ENCODE assay signal across 34 cellular contexts in genomic region chr3:170967126-170967525, GRCh38. TPM values are rescaled to one million over a fixed set of nuclear protein-coding genes. Genes with fewer than 3 reads are reported as not detected.
"Had no signal": no experiment of that assay in that cellular context is flagged by ENCODE, and none has a peak within 500 bp of the region (broad histone marks: within the 10 kb centered on the region; RNA-seq: fewer than 3 reads in every experiment).

No MANE protein-coding gene starts in this region.

- H3K36me3 Mint-ChIP-seq: naive thymus-derived CD4-positive, alpha-beta T cell; natural killer cell; stimulated activated effector memory CD8-positive, alpha-beta T cell treated with anti-CD3 and anti-CD28 coated beads, Interleukin-12 subunit alpha, Interleukin-12 subunit beta, amount 100 ng/mL, for 72 hours; stimulated activated naive B cell treated with anti-CD40 and anti-IgM and Interleukin-4, amounts not matched to agents 10 μg/mL and 1 μg/mL and 100 μg/mL, for 72 hours had no signal

- H3K4me3 ChIP-seq: pancreas, prostate gland, right atrium auricular region, skin epidermis, stomach, thoracic aorta, thyroid gland, tibial nerve, upper lobe of left lung, vagina had no signal

- H3K27ac ChIP-seq: neutrophil, pancreas, prostate gland, right atrium auricular region, skin epidermis, stomach, thoracic aorta, thyroid gland, tibial nerve, upper lobe of left lung, vagina had no signal

- H3K36me3 ChIP-seq: neutrophil, pancreas, prostate gland, right atrium auricular region, stomach, thoracic aorta, thyroid gland, tibial nerve, upper lobe of left lung, vagina had no signal

- H3K9me3 ChIP-seq: neutrophil, pancreas, prostate gland, right atrium auricular region, stomach, thoracic aorta, thyroid gland, upper lobe of left lung, vagina had no signal

- H3K4me1 Mint-ChIP-seq: naive thymus-derived CD4-positive, alpha-beta T cell; nephron; stimulated activated effector memory CD8-positive, alpha-beta T cell treated with anti-CD3 and anti-CD28 coated beads, Interleukin-12 subunit alpha, Interleukin-12 subunit beta, amount 100 ng/mL, for 72 hours; stimulated activated naive B cell treated with anti-CD40 and anti-IgM and Interleukin-4, amounts not matched to agents 10 μg/mL and 1 μg/mL and 100 μg/mL, for 72 hours had no signal

- H3K4me1 ChIP-seq: pancreas, prostate gland, right atrium auricular region, stomach, thyroid gland, tibial nerve, upper lobe of left lung, vagina had no signal

- DNase-seq: naive thymus-derived CD4-positive, alpha-beta T cell; natural killer cell; nucleus accumbens; pancreas; retina; stimulated activated CD4-positive, alpha-beta T cell treated with anti-CD3 and anti-CD28 coated beads, Interleukin-15, amount 100 ng/mL, for 24 hours; stimulated activated CD4-positive, alpha-beta T cell treated with anti-CD3 and anti-CD28 coated beads, Interleukin-2, amount 100 ng/mL, for 24 hours; stimulated activated CD4-positive, alpha-beta T cell treated with anti-CD3 and anti-CD28 coated beads, Interleukin-2, amount 100 ng/mL, for 48 hours; stimulated activated CD4-positive, alpha-beta T cell treated with anti-CD3 and anti-CD28 coated beads, Interleukin-4, amount 100 ng/mL, for 24 hours; stimulated activated naive B cell treated with anti-CD40 and anti-IgM and Interleukin-4, amounts not matched to agents 10 μg/mL and 1 μg/mL and 100 μg/mL, for 72 hours; stimulated activated naive CD4-positive, alpha-beta T cell treated with Interleukin-2 at 50 U/mL for 16 hours; stomach; thyroid gland; trophoblast cell; upper lobe of left lung had no signal

- H3K4me3 Mint-ChIP-seq: naive thymus-derived CD4-positive, alpha-beta T cell; natural killer cell; nephron; stimulated activated effector memory CD8-positive, alpha-beta T cell treated with anti-CD3 and anti-CD28 coated beads, Interleukin-12 subunit alpha, Interleukin-12 subunit beta, amount 100 ng/mL, for 72 hours; stimulated activated naive B cell treated with anti-CD40 and anti-IgM and Interleukin-4, amounts not matched to agents 10 μg/mL and 1 μg/mL and 100 μg/mL, for 72 hours; stimulated activated naive CD8-positive, alpha-beta T cell treated with anti-CD3 and anti-CD28 coated beads, Interleukin-15, Interleukin-2, amounts not matched to agents 100 ng/mL and 50 ng/mL, for 24 hours had no signal

- H3K27ac Mint-ChIP-seq: naive thymus-derived CD4-positive, alpha-beta T cell; natural killer cell; nephron; stimulated activated effector memory CD8-positive, alpha-beta T cell treated with anti-CD3 and anti-CD28 coated beads, Interleukin-12 subunit alpha, Interleukin-12 subunit beta, amount 100 ng/mL, for 72 hours; stimulated activated naive B cell treated with anti-CD40 and anti-IgM and Interleukin-4, amounts not matched to agents 10 μg/mL and 1 μg/mL and 100 μg/mL, for 72 hours; stimulated activated naive CD8-positive, alpha-beta T cell treated with anti-CD3 and anti-CD28 coated beads, Interleukin-15, Interleukin-2, amounts not matched to agents 100 ng/mL and 50 ng/mL, for 24 hours had no signal

- H3K9me3 Mint-ChIP-seq: natural killer cell; stimulated activated effector memory CD8-positive, alpha-beta T cell treated with anti-CD3 and anti-CD28 coated beads, Interleukin-12 subunit alpha, Interleukin-12 subunit beta, amount 100 ng/mL, for 72 hours; stimulated activated naive CD8-positive, alpha-beta T cell treated with anti-CD3 and anti-CD28 coated beads, Interleukin-15, Interleukin-2, amounts not matched to agents 100 ng/mL and 50 ng/mL, for 24 hours had no signal

- ATAC-seq: naive thymus-derived CD4-positive, alpha-beta T cell; natural killer cell; sciatic nerve; stimulated activated effector memory CD8-positive, alpha-beta T cell treated with anti-CD3 and anti-CD28 coated beads, Interleukin-12 subunit alpha, Interleukin-12 subunit beta, amount 100 ng/mL, for 72 hours; stimulated activated naive B cell treated with anti-CD40 and anti-IgM and Interleukin-4, amounts not matched to agents 10 μg/mL and 1 μg/mL and 100 μg/mL, for 72 hours had no signal

- H3K27me3 ChIP-seq: neutrophil, pancreas, right atrium auricular region, stomach, thyroid gland, tibial nerve, upper lobe of left lung, vagina had no signal

RNA-seq across cellular contexts. Expression of gene SLC2A2, which starts 59.4 kb away (rescaled TPM):
- total RNA-seq: naive thymus-derived CD4-positive, alpha-beta T cell; natural killer cell; omental fat pad; osteocyte; posterior vena cava; prostate gland; pulmonary artery endothelial cell; right atrium auricular region; sciatic nerve; subcutaneous adipose tissue; temporal lobe; thoracic aorta; thyroid gland; tibial nerve; ureter; vagina had no signal
- polyA plus RNA-seq: naive thymus-derived CD4-positive, alpha-beta T cell; neural cell; stomach had no signal
